13 cellular contexts compared by ENCODE assay signal in the genomic region with DNA sequence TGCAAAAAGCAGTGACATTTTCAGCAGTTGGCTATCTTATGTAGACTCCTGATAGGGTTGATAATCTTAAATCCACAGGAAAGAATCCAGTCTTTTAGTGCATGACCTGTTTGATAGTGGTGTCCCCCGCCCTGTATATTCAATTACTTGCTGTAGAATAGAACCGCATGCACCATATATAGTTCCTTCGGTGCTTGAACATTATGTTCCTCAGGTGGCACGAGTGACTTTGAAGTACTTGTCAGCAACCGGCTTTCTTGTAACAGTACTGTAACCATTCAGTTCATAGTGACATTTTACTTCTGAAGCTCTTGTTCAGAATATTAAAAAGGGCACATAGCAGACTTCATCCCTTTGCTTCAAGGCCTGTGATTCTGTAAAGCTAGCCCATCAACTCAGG.
"Had no signal": no experiment of that assay in that cellular context is flagged by ENCODE, and none has a peak within 500 bp of the region (broad histone marks: within the 10 kb centered on the region; RNA-seq: fewer than 3 reads in every experiment).

No MANE protein-coding gene starts in this region.

- H3K36me3 ChIP-seq: brain microvascular endothelial cell had no signal

- H3K9me3 ChIP-seq: mucosa of descending colon had no signal

- DNase-seq: activated CD4-positive, alpha-beta T cell treated with anti-CD3 and anti-CD28 coated beads, Interleukin-2, amount 10 ng/mL, durations not matched to agents 7 days and 5 days; activated CD8-positive, alpha-beta memory T cell treated with anti-CD3 and anti-CD28 coated beads for 24 hours; activated naive CD4-positive, alpha-beta T cell; activated naive CD8-positive, alpha-beta T cell treated with anti-CD3 and anti-CD28 coated beads, Interleukin-2, amount 10 ng/mL, durations not matched to agents 7 days and 5 days; effector memory CD4-positive, alpha-beta T cell; posterior cingulate gyrus; retina; T-helper 9 cell had no signal

- ATAC-seq: natural killer cell treated with Interleukin-12 subunit alpha and Interleukin-12 subunit beta and Interleukin-15 and Interleukin-18, amount 100 ng/mL, for 72 hours; T-cell had no signal

- H3K27ac ChIP-seq: brain microvascular endothelial cell had no signal

- H3K4me3 ChIP-seq: mucosa of descending colon, skin epidermis had no signal

- H3K27me3 ChIP-seq: brain microvascular endothelial cell had no signal
